Comparison of ENCODE assay signal across 29 cellular contexts in the genomic region with DNA sequence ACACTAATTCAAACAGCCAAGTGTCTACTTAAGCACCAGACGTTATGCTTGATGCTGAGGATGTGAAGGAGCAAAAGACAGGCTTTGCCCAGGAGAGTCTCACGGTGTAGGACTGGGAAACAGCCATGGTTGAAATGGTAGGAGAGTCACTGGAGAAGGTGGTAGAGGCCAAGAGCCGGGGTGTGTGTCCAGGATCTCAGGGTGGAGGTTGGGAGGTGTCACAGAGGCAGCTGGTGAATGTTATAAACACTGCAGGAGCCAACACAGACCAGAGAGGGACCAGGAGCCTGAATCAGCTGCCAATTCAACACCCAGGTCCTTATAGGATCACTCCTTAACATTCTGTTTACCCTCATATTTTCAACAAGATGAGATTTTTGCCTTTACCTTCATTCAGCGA. TPM values are rescaled to one million over a fixed set of nuclear protein-coding genes. Genes with fewer than 3 reads are reported as not detected.
DNase-seq lines count a peak whose midpoint lies in the region; ATAC-seq and TF ChIP-seq lines count a peak whose summit lies in the region.
"Had no signal": no experiment of that assay in that cellular context is flagged by ENCODE, and none has a peak within 500 bp of the region (broad histone marks: within the 10 kb centered on the region; RNA-seq: fewer than 3 reads in every experiment).

No MANE protein-coding gene starts in this region.

- H3K27me3 ChIP-seq in esophagus squamous epithelium: peaks cover 0 to 6% (median 0%) of the 10 kb centered on the region in 4 donors
- no peaks in the 10 kb centered on the region for H3K27me3 ChIP-seq in left ventricle myocardium inferior (ENCODE audit: low read depth)
- no peaks in the 10 kb centered on the region for H3K27me3 ChIP-seq in muscle layer of colon (ENCODE audit: control insufficient read depth in 1 of 2, insufficient read depth in 2 of 2, low read length in 2 of 2)
- H3K27me3 ChIP-seq in tibial nerve: no peaks in the 10 kb centered on the region
- H3K27me3 ChIP-seq: colonic mucosa, SJCRH30 had no signal

- no peaks in the 10 kb centered on the region for H3K36me3 ChIP-seq in esophagus squamous epithelium
- H3K36me3 ChIP-seq in left ventricle myocardium inferior: peaks cover 25% of the 10 kb centered on the region
- H3K36me3 ChIP-seq in muscle layer of colon (ENCODE audit: insufficient read depth, low read length): peaks cover 4% of the 10 kb centered on the region
- peaks cover 0 to 5% (median 0%) of the 10 kb centered on the region in 3 donors for H3K36me3 ChIP-seq in tibial nerve
- H3K36me3 ChIP-seq: colonic mucosa, SJCRH30, thoracic aorta had no signal

- no peak for TF ChIP-seq POLR2A in esophagus squamous epithelium (IDR thresholded peaks at IDR 0.05)
- TF ChIP-seq POLR2A in tibial nerve (IDR thresholded peaks at IDR 0.05): no peak

- no peak for ATAC-seq in GM18868 (IDR thresholded peaks at IDR 0.05; ENCODE audit: unreplicated experiment)
- ATAC-seq: activated naive CD4-positive, alpha-beta T cell treated with anti-CD3 and anti-CD28 coated beads, Interleukin-2, amount 50 U/mL, for 72 hours; CD8-positive, alpha-beta T cell; psoas muscle had no signal

- peak overlapping the region in 3 of 4 donors; percentile 5 to 45 (median 39) for H3K27ac ChIP-seq in esophagus squamous epithelium
- H3K27ac ChIP-seq in left ventricle myocardium inferior (replicated peaks): peak overlapping the region; percentile 83
- H3K27ac ChIP-seq in muscle layer of colon (ENCODE audit: low read depth, low read length): peak overlapping the region; percentile 45
- peak overlapping the region in 3 of 4 donors; percentile 15 to 78 (median 76) for H3K27ac ChIP-seq in tibial nerve
- H3K27ac ChIP-seq: colonic mucosa, psoas muscle, SJCRH30, thoracic aorta, VCaP had no signal

- intact Hi-C loops in esophagus squamous epithelium (cut with DNase I): no loop called here
- intact Hi-C loops in left ventricle myocardium inferior (cut with micrococcal nuclease): no loop called here

- H3K9ac ChIP-seq in muscle layer of colon (ENCODE audit: low read length): peak overlapping the region; percentile 5

- H3K9me3 ChIP-seq in esophagus squamous epithelium (no peaks in the 10 kb centered on the region), left ventricle myocardium inferior (replicated peaks) (no peaks in the 10 kb centered on the region), muscle layer of colon (ENCODE audit: low read length) (no peaks in the 10 kb centered on the region), tibial nerve (no peaks in the 10 kb centered on the region)
- H3K9me3 ChIP-seq: colonic mucosa, psoas muscle, SJCRH30, thoracic aorta had no signal

- WGBS in esophagus squamous epithelium, 2 donors: 49 to 76% methylated on average over 4 of the region's 4 CpGs
- WGBS in tibial nerve, 2 donors: 51 to 57% methylated on average over 4 of the region's 4 CpGs

- H3K4me3 ChIP-seq in esophagus squamous epithelium (no peak overlapping the region), left ventricle myocardium inferior (peak overlapping the region; percentile 13), muscle layer of colon (ENCODE audit: low read depth in 1 of 2, low read length in 2 of 2) (no peak overlapping the region), tibial nerve (no peak overlapping the region)
- H3K4me3 ChIP-seq: colonic mucosa, psoas muscle, SJCRH30, thoracic aorta had no signal

- H3K4me1 ChIP-seq in esophagus squamous epithelium (peaks cover 0 to 59% (median 12%) of the 10 kb centered on the region in 3 donors), left ventricle myocardium inferior (peaks cover 78% of the 10 kb centered on the region), muscle layer of colon (ENCODE audit: insufficient read depth, low read length) (peaks cover 60% of the 10 kb centered on the region), tibial nerve (peaks cover 0 to 69% (median 27%) of the 10 kb centered on the region in 4 donors)
- H3K4me1 ChIP-seq: colonic mucosa, psoas muscle, SJCRH30 had no signal

- TF ChIP-seq CTCF in esophagus squamous epithelium (IDR thresholded peaks at IDR 0.05) (no peak), left ventricle myocardium inferior (IDR thresholded peaks at IDR 0.05; ENCODE audit: borderline replicate concordance) (no peak), tibial nerve (IDR thresholded peaks at IDR 0.05) (no peak)

- no peak for TF ChIP-seq EP300 in tibial nerve (IDR thresholded peaks at IDR 0.05)

- no peak for DNase-seq in esophagus squamous epithelium (lab: John Stamatoyannopoulos, UW)
- peak; percentile 63 for DNase-seq in left ventricle myocardium inferior
- DNase-seq in tibial nerve (ENCODE audit: low spot score in 2 of 2): no peak
- DNase-seq in activated CD4-positive, alpha-beta T cell treated with anti-CD3 and anti-CD28 coated beads for 1 hour: no peak
- DNase-seq in NCI-H1436 (lab: John Stamatoyannopoulos, UW): no peak
- DNase-seq in NCI-H1417 (lab: John Stamatoyannopoulos, UW): no peak
- DNase-seq: ACHN; activated CD4-positive, alpha-beta T cell treated with anti-CD3 and anti-CD28 coated beads, Interleukin-2, amount 10 ng/mL, durations not matched to agents 7 days and 5 days; amygdala; CD8-positive, alpha-beta T cell; colonic mucosa; effector CD8-positive, alpha-beta T cell; foreskin fibroblast; GOT3; head of caudate nucleus; naive B cell; NCI-H1694; NCI-H446 treated with DMSO at 0.1 percent for 48 hours; NCI-H82; psoas muscle; SJCRH30; stimulated activated naive CD4-positive, alpha-beta T cell treated with Interleukin-2 at 50 U/mL for 16 hours; T1000 had no signal

RNA-seq across cellular contexts. Expression of gene NID2, which starts 7.5 kb away (rescaled TPM):
- total RNA-seq in esophagus squamous epithelium: 10 to 100 TPM in 1 of 4 donors, 1 to 10 TPM in 2, under 1 TPM in 1; 0.91 to 12.2 (median 3.2) TPM
- total RNA-seq in left ventricle myocardium inferior: 35.2 TPM
- total RNA-seq in tibial nerve: 10 to 100 TPM; 61.4 to 90.0 (median 79.4) TPM
- total RNA-seq: activated naive CD4-positive, alpha-beta T cell treated with anti-CD3 and anti-CD28 coated beads, Interleukin-2, amount 50 U/mL, for 72 hours; B cell; CD8-positive, alpha-beta T cell had no signal
